Comparison of ENCODE assay signal across 1 cellular context in the genomic region with DNA sequence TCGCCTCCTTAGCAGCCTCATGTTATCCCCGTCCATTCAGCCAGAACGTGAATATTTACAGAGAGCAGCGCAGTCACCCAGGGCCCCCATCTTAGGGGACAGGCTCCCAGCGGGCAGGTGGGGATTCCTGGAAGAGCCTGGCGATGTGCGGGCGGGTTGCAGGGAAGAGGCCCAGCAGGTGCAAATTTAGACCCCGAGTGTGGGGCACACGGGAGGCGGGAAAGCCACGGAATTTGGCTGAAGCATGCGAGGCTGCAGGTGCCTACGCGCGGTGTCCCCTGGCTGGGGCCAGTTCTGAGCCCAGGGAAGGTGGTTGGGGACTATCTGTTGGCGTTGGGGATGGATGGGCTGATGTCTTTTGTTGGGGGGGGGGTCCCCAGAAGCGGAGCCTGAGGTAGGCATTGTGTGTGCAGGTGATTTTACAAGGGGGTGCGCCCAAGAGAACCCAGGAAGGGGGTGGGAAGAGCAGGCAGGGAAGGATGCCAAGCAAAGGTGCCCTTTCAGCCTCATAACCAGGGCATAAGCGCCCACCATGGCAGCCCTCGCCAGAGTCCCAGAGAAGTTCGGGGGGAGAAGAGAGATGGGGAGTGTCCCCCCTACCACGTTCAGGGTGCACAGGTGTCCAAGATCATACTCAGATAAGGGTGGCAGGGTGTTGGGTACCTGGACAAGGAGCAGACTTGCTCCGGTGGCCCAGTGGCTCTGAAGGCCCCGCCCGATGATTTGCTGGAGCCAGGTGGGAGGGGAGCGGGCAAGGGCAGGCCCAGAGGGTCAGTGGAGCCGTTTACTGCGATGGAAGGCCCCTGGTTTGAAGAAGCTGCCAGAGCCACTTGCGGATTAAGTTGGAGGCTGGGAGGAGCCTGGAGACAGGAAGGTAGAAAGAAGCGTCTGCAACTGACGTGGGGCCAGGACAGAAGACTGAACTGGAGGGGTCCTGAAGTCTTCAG.
TF ChIP-seq lines count a peak whose summit lies in the region.

No MANE protein-coding gene starts in this region.

TF ChIP-seq in HepG2, 621 proteins besides CTCF, POLR2A, EP300 and RAD21:
- TF ChIP-seq ZNF670 (CRISPR knock-in tag; IDR thresholded peaks at IDR 0.05; ENCODE audit: borderline replicate concordance), result 0 out of 2 replicates have a peak, but pooled peaks have one; percentile 1
- TF ChIP-seq ZNF24 (IDR thresholded peaks at IDR 0.05), result no peak
- TF ChIP-seq ZNF512 (CRISPR knock-in tag; IDR thresholded peaks at IDR 0.05), result no peak
- no peak for TF ChIP-seq ISX (CRISPR knock-in tag; conservative IDR thresholded peaks at IDR 0.05)
- TF ChIP-seq ZNF354B (CRISPR knock-in tag; IDR thresholded peaks at IDR 0.05), result no peak
- no peak for TF ChIP-seq HES4 (CRISPR knock-in tag; IDR thresholded peaks at IDR 0.05; ENCODE audit: borderline replicate concordance)
- TF ChIP-seq, protein P1, sequence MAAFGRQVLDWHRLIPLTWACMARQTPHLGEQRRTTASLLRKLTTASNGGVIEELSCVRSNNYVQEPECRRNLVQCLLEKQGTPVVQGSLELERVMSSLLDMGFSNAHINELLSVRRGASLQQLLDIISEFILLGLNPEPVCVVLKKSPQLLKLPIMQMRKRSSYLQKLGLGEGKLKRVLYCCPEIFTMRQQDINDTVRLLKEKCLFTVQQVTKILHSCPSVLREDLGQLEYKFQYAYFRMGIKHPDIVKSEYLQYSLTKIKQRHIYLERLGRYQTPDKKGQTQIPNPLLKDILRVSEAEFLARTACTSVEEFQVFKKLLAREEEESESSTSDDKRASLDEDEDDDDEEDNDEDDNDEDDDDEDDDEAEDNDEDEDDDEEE (CRISPR knock-in tag; IDR thresholded peaks at IDR 0.05), result no peak
- no peak for TF ChIP-seq ZNF234 (CRISPR knock-in tag; conservative IDR thresholded peaks at IDR 0.05)
- peak; percentile 44; the same call in 1 of the 2 replicates for TF ChIP-seq ZFP82 (CRISPR knock-in tag; IDR thresholded peaks at IDR 0.05; ENCODE audit: borderline replicate concordance)
- no peak for TF ChIP-seq KAT7 (CRISPR knock-in tag; IDR thresholded peaks at IDR 0.05; ENCODE audit: borderline replicate concordance)
- 0 out of 2 replicates have a peak, but pooled peaks have one; percentile 8 for TF ChIP-seq ZBTB33 (CRISPR knock-in tag; IDR thresholded peaks at IDR 0.05)
- TF ChIP-seq CHD2 (IDR thresholded peaks at IDR 0.05; ENCODE audit: low read depth, low read length), result no peak
- no peak for TF ChIP-seq ZNF562 (CRISPR knock-in tag; IDR thresholded peaks at IDR 0.05; ENCODE audit: borderline replicate concordance)
- TF ChIP-seq NFE2 (CRISPR knock-in tag; IDR thresholded peaks at IDR 0.05), result no peak
- no peak for TF ChIP-seq TOPORS (CRISPR knock-in tag; IDR thresholded peaks at IDR 0.05)
- no peak for TF ChIP-seq ZNF737 (CRISPR knock-in tag; IDR thresholded peaks at IDR 0.05; ENCODE audit: borderline replicate concordance)
- TF ChIP-seq ZNF839 (CRISPR knock-in tag; IDR thresholded peaks at IDR 0.05; ENCODE audit: borderline replicate concordance), result no peak
